8 cellular contexts compared by ENCODE assay signal in the genomic region with DNA sequence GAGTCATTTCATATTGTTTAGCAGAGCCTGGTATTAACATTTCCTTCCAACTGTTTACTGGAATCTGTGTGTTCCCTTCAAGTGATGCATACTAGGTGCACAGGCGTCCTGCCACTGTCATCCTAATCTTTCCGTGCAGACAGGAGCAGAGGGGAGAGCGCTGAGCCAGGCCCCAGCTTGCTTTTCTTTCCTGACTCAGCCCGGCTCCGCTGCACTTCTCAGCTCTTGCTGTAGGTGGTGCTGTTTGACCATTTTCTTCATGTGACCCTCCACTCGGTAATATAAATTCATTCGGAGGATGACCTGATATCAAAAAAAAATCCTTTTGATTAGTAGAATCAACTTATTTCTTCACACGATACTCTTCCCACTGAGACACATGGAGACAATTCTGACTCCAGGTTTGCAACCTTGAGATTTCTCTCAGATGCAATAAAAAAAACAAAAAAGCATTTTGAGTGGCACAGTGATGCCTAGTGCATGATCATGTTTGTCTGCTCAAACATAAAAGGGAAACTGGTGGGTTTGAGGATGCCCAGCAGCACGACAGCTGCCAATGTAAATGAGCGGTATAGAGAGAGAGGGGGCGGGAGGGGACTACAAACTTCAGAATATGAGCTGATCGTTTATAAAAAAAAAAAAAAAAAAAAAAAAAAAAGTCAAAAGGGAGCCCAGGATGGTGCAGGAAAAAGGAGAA. TPM values are rescaled to one million over a fixed set of nuclear protein-coding genes. Genes with fewer than 3 reads are reported as not detected.
A peak's percentile ranks its signal among the peaks of the same experiment; 100 is the strongest.
DNase-seq lines count a peak whose midpoint lies in the region; ATAC-seq, FAIRE-seq and TF ChIP-seq lines count a peak whose summit lies in the region.
"Not testable (repeated sequence)": the region's sequence is repeated elsewhere in the genome, so short reads cannot be mapped to it uniquely, and the experiment has no call there.
"Had no signal": no experiment of that assay in that cellular context is flagged by ENCODE, and none has a peak within 500 bp of the region (broad histone marks: within the 10 kb centered on the region; RNA-seq: fewer than 3 reads in every experiment).

No MANE protein-coding gene starts in this region.

- peak; percentile 85 for ATAC-seq in GM18517 (IDR thresholded peaks at IDR 0.05; ENCODE audit: unreplicated experiment)
- ATAC-seq in GM19463 (IDR thresholded peaks at IDR 0.05; ENCODE audit: unreplicated experiment), result peak; percentile 89
- peak; percentile 57 for ATAC-seq in HG02763 (IDR thresholded peaks at IDR 0.05; ENCODE audit: unreplicated experiment)
- ATAC-seq in HG03354 (IDR thresholded peaks at IDR 0.05; ENCODE audit: poor library complexity, severe bottlenecking, unreplicated experiment), result peak; percentile 89
- peak; percentile 88 for ATAC-seq in WTC11
- ATAC-seq in naive B cell (ENCODE audit: low read depth in 2 of 2), result peak; percentile 61 to 83

- H3K4me3 Mint-ChIP-seq in WTC11, naive B cell: not testable (repeated sequence)

- not testable (repeated sequence) for H3K4me1 Mint-ChIP-seq in WTC11, naive B cell

- CTCF ChIA-PET in WTC11 (lab: Charles Lee), result interaction anchor here (0.7 kb wide), 1 partner anchor 173 kb away, joined by 3 read pairs; no protein-coding TSS in a partner anchor

- H3K27ac Mint-ChIP-seq in WTC11, naive B cell: not testable (repeated sequence)

- H3K9me3 Mint-ChIP-seq in WTC11, naive B cell: not testable (repeated sequence)

- H3K36me3 Mint-ChIP-seq in WTC11, naive B cell: not testable (repeated sequence)

- peaks cover 23% of the 10 kb centered on the region for H3K27me3 Mint-ChIP-seq in WTC11 (ENCODE audit: low read depth)
- H3K27me3 Mint-ChIP-seq in naive B cell, result not testable (repeated sequence)

- peak; percentile 74 for FAIRE-seq in endometrium (lab: Jason Lieb, UNC)

- POLR2A ChIA-PET in WTC11 (lab: Charles Lee), result not testable (repeated sequence)

- TF ChIP-seq CTCF in WTC11 (IDR thresholded peaks at IDR 0.05), result not testable (repeated sequence)

- not testable (repeated sequence) for DNase-seq in WTC11 (ENCODE audit: low spot score)
- peak; percentile 8 for DNase-seq in naive B cell

RNA-seq across cellular contexts. Expression of a gene that starts 29.0 kb away (rescaled TPM):
- total RNA-seq in WTC11 (2021), result 0.09 TPM in 1 of 3 replicates, not detected in the others
- not detected for polyA plus RNA-seq in naive B cell (ENCODE audit: low read depth in 6 of 6)
- total RNA-seq: epithelial cell of proximal tubule had no signal
